8 cellular contexts compared by ENCODE assay signal in the genomic region with DNA sequence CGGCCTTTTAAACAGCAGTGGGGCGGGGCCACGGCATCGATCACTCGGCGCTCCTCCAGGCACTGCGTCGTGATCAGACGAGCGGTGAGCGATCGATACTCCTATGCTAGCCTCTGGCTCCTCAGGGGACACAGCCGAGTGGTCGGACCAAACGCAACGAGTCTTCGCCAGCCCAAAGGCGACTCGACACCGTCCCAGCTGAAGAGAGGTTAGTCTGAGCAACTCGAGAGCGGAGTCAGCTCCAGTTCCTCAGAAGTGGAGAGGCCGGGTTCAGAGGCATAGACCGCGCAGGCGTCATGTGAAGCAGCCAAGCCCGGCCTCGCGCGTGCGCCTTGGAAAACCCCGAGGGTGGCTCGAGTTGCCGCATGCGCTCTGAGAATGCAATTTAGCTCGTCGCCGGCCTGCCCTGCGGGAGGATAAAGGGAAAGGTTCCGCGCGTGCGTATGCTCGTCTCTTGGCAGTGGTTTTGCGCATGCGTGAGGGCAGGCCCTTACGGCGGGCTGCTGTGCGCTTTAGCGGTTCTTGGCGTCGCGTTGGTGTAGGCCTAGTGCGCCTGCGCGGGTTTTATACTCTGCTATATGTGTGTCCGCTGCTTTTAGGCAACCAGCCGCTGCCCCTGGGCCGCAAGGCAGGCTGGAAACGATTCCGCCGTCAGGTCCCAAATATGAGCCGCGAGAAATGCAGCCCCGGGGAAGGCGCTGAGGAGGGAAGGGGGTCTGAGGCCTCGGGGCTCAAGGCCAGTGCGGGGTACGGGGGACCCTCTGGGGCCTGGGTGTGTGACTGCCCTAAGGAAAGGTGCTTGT. TPM values are rescaled to one million over a fixed set of nuclear protein-coding genes. Genes with fewer than 3 reads are reported as not detected.
DNase-seq lines count a peak whose midpoint lies in the region; ATAC-seq lines count a peak whose summit lies in the region.

TSS of gene KDM8 (plus strand) at position 98 of the 803 bp plus-strand sequence. CDS start 6,598 bp downstream, outside the sequence.

- H3K27ac ChIP-seq in BLaER1, result peak within 1 kb of the TSS; percentile 97

- H3K4me1 Mint-ChIP-seq in activated CD4-positive, alpha-beta T cell treated with anti-CD3 and anti-CD28 coated beads, Interleukin-2, amount 10 ng/mL, durations not matched to agents 7 days and 5 days, result peaks cover 60% of the 10 kb centered on the region

- peaks cover 11% of the 10 kb centered on the region for H3K9me3 Mint-ChIP-seq in activated CD4-positive, alpha-beta T cell treated with anti-CD3 and anti-CD28 coated beads, Interleukin-2, amount 10 ng/mL, durations not matched to agents 7 days and 5 days

- no peaks in the 10 kb centered on the region for H3K9me3 ChIP-seq in BLaER1

- peaks cover 41% of the 10 kb centered on the region for H3K36me3 Mint-ChIP-seq in activated CD4-positive, alpha-beta T cell treated with anti-CD3 and anti-CD28 coated beads, Interleukin-2, amount 10 ng/mL, durations not matched to agents 7 days and 5 days (ENCODE audit: low read depth)

- DNase-seq in NCI-H69 (lab: John Stamatoyannopoulos, UW), result peak; percentile 99
- DNase-seq in activated CD4-positive, alpha-beta T cell treated with anti-CD3 and anti-CD28 coated beads, Interleukin-2, amount 10 ng/mL, durations not matched to agents 7 days and 5 days, result peak; percentile 100
- DNase-seq in dedifferentiated amniotic fluid mesenchymal stem cell (ENCODE audit: extremely low spot score), result peak; percentile 99
- DNase-seq in left lobe of liver (ENCODE audit: low spot score), result peak; percentile 100
- DNase-seq in stimulated activated CD4-positive, alpha-beta T cell treated with anti-CD3 and anti-CD28 coated beads, Interleukin-2, amount 100 ng/mL, for 4 hours (ENCODE audit: low read depth), result peak; percentile 99

- peak within 1 kb of the TSS; percentile 73 for H3K4me3 ChIP-seq in BLaER1

- peak within 1 kb of the TSS; percentile 99 for H3K27ac Mint-ChIP-seq in activated CD4-positive, alpha-beta T cell treated with anti-CD3 and anti-CD28 coated beads, Interleukin-2, amount 10 ng/mL, durations not matched to agents 7 days and 5 days

- peak within 1 kb of the TSS; percentile 97 for H3K4me3 Mint-ChIP-seq in activated CD4-positive, alpha-beta T cell treated with anti-CD3 and anti-CD28 coated beads, Interleukin-2, amount 10 ng/mL, durations not matched to agents 7 days and 5 days

- H3K9ac ChIP-seq in BLaER1, result peak within 1 kb of the TSS; percentile 96

- no peaks in the 10 kb centered on the region for H3K27me3 Mint-ChIP-seq in activated CD4-positive, alpha-beta T cell treated with anti-CD3 and anti-CD28 coated beads, Interleukin-2, amount 10 ng/mL, durations not matched to agents 7 days and 5 days

- H4K20me1 ChIP-seq in BLaER1, result no peaks in the 10 kb centered on the region

- H3K36me3 ChIP-seq in BLaER1, result no peaks in the 10 kb centered on the region

- peaks cover 73% of the 10 kb centered on the region for H3K4me1 ChIP-seq in BLaER1

- CTCF ChIA-PET in activated CD4-positive, alpha-beta T cell treated with anti-CD3 and anti-CD28 coated beads, Interleukin-2, amount 10 ng/mL, durations not matched to agents 7 days and 5 days (lab: Charles Lee), result interaction anchor here (0.6 to 2.4 kb wide), 11 partner anchors 11 to 166 kb away, joined by 3 to 8 read pairs (median 3); no protein-coding TSS in a partner anchor

- no peaks in the 10 kb centered on the region for H3K27me3 ChIP-seq in BLaER1

- H3K4me2 ChIP-seq in BLaER1, result peak within 1 kb of the TSS; percentile 93

- POLR2A ChIA-PET in activated CD4-positive, alpha-beta T cell treated with anti-CD3 and anti-CD28 coated beads, Interleukin-2, amount 10 ng/mL, durations not matched to agents 7 days and 5 days (lab: Charles Lee), result interaction anchor here (0.6 to 1.4 kb wide), 3 partner anchors 28 to 32 kb away, joined by 3 to 6 read pairs (median 4); no protein-coding TSS in a partner anchor

- peak; percentile 84 for ATAC-seq in GM19328 (IDR thresholded peaks at IDR 0.05; ENCODE audit: unreplicated experiment)
- ATAC-seq in HG03520 (IDR thresholded peaks at IDR 0.05; ENCODE audit: unreplicated experiment), result peak; percentile 69
- peak; percentile 85 for ATAC-seq in left lobe of liver

RNA-seq across cellular contexts. Expression of gene KDM8, which starts in this region (rescaled TPM):
- 10 to 100 TPM; 22.5 to 25.0 TPM for total RNA-seq in activated CD4-positive, alpha-beta T cell treated with anti-CD3 and anti-CD28 coated beads, Interleukin-2, amount 10 ng/mL, durations not matched to agents 7 days and 5 days
- total RNA-seq in left lobe of liver, result 73.7 TPM

Comparison
In these comparisons a context has a peak if more than half of its experiments do, and no peak if none do; other contexts are left out.
1. Peak in every context shown above with its lines: DNase-seq, ATAC-seq, H3K4me3 ChIP-seq and H3K27ac ChIP-seq.